26 cellular contexts compared by ENCODE assay signal in the genomic region with DNA sequence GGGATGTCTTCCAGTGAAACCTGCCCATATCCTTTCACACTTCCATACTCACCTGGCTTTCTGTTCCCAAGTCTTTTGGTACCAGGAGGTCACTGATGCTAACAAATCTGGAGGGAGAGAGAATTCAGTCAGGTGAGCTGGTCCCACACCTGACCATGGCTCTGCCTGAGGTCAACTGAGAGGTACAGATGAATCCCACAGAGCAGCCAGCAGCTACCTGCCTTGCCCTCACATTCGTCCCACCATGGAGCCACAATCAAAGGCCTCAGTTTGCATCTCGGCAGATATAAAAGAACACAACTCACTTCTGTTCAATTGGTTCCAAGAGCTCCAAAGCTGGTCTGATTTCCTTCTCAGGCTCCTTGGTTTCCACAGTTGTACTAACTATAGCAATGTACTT. TPM values are rescaled to one million over a fixed set of nuclear protein-coding genes. Genes with fewer than 3 reads are reported as not detected.
DNase-seq lines count a peak whose midpoint lies in the region; ATAC-seq and TF ChIP-seq lines count a peak whose summit lies in the region.
"Had no signal": no experiment of that assay in that cellular context is flagged by ENCODE, and none has a peak within 500 bp of the region (broad histone marks: within the 10 kb centered on the region; RNA-seq: fewer than 3 reads in every experiment).

No MANE protein-coding gene starts in this region.

- H3K27ac Mint-ChIP-seq in activated T-cell treated with anti-CD3 and anti-CD28 coated beads, Interleukin-2, amount 50 U/mL, for 72 hours = peak overlapping the region; percentile 21
- H3K27ac Mint-ChIP-seq in T-helper 17 cell (peak overlapping the region; percentile 70), endothelial cell (ENCODE audit: unreplicated experiment) (no peak overlapping the region), nephron progenitor cell (peak overlapping the region; percentile 19)
- H3K27ac Mint-ChIP-seq: dendritic cell treated with granulocyte-macrophage colony-stimulating factor and Interleukin-4, amounts not matched to agents 40 ng/mL and 50 ng/mL, for 4 days had no signal

- H3K9me3 Mint-ChIP-seq in activated T-cell treated with anti-CD3 and anti-CD28 coated beads, Interleukin-2, amount 50 U/mL, for 72 hours = no peaks in the 10 kb centered on the region
- H3K9me3 Mint-ChIP-seq in activated T-cell treated with anti-CD3 and anti-CD28 coated beads, Interleukin-2, amount 50 U/mL, for 4 hours = no peaks in the 10 kb centered on the region
- H3K9me3 Mint-ChIP-seq in endothelial cell (ENCODE audit: unreplicated experiment) (no peaks in the 10 kb centered on the region), nephron progenitor cell (no peaks in the 10 kb centered on the region)
- H3K9me3 Mint-ChIP-seq: activated CD4-positive, alpha-beta T cell treated with anti-CD3 and anti-CD28 coated beads, Interleukin-2, amount 10 ng/mL, durations not matched to agents 24 days and 14 days; dendritic cell treated with granulocyte-macrophage colony-stimulating factor and Interleukin-4, amounts not matched to agents 40 ng/mL and 50 ng/mL, for 4 days; T-cell had no signal

- DNase-seq in activated T-cell treated with anti-CD3 and anti-CD28 coated beads, Interleukin-2, amount 50 U/mL, for 72 hours = no peak
- no peak for DNase-seq in activated T-cell treated with anti-CD3 and anti-CD28 coated beads, Interleukin-2, amount 50 U/mL, for 4 hours
- DNase-seq in T-helper 17 cell (no peak), endothelial cell (ENCODE audit: low spot score) (no peak), nephron progenitor cell (no peak), RWPE1 (ENCODE audit: low spot score) (no peak), DMS79 treated with DMSO at 0.1 percent for 48 hours (lab: John Stamatoyannopoulos, UW) (no peak)
- DNase-seq: activated CD4-positive, alpha-beta T cell treated with anti-CD3 and anti-CD28 coated beads, Interleukin-2, amount 10 ng/mL, durations not matched to agents 24 days and 14 days; activated effector memory CD4-positive, alpha-beta T cell treated with anti-CD3 and anti-CD28 coated beads, Interleukin-2, amount 50 U/mL, for 16 hours; anterior cingulate cortex; DND-41; IMR-90; mammary epithelial cell; NCI-H1105; NCI-H2029; NCI-H226; nucleus accumbens; small intestine; stimulated activated CD4-positive, alpha-beta T cell treated with anti-CD3 and anti-CD28 coated beads, Interleukin-1b, Interleukin-23, amount 100 ng/mL, for 48 hours; T-cell; testis had no signal

- ATAC-seq in activated T-cell treated with anti-CD3 and anti-CD28 coated beads, Interleukin-2, amount 50 U/mL, for 72 hours (replicated peaks in 1 of 2) = no peak
- ATAC-seq in activated T-cell treated with anti-CD3 and anti-CD28 coated beads, Interleukin-2, amount 50 U/mL, for 4 hours = no peak
- ATAC-seq in T-helper 17 cell (no peak), GM18502 (IDR thresholded peaks at IDR 0.05; ENCODE audit: poor library complexity, unreplicated experiment) (no peak)
- ATAC-seq: HCT116, T-cell had no signal

- POLR2A ChIA-PET in RWPE1 (lab: Yijun Ruan, JAX; ENCODE audit: low non-redundant PET) = interaction anchor here (0.6 kb wide), 1 partner anchor 29 kb away, joined by 3 read pairs; no protein-coding TSS in a partner anchor

- TF ChIP-seq CTCF in endothelial cell (IDR thresholded peaks at IDR 0.05; ENCODE audit: unreplicated experiment) = no peak
- TF ChIP-seq CTCF in nephron progenitor cell (IDR thresholded peaks at IDR 0.05) = no peak
- no peak for TF ChIP-seq CTCF in RWPE1 (conservative IDR thresholded peaks at IDR 0.05; ENCODE audit: low read depth)

- H3K36me3 Mint-ChIP-seq in activated T-cell treated with anti-CD3 and anti-CD28 coated beads, Interleukin-2, amount 50 U/mL, for 72 hours (ENCODE audit: insufficient read depth in 2 of 2) = peaks cover 16 to 42% of the 10 kb centered on the region in 2 donors
- peaks cover 48% of the 10 kb centered on the region for H3K36me3 Mint-ChIP-seq in activated T-cell treated with anti-CD3 and anti-CD28 coated beads, Interleukin-2, amount 50 U/mL, for 4 hours (ENCODE audit: insufficient read depth)
- H3K36me3 Mint-ChIP-seq in T-helper 17 cell (ENCODE audit: low read depth) = peaks cover 5% of the 10 kb centered on the region
- peaks cover 44% of the 10 kb centered on the region for H3K36me3 Mint-ChIP-seq in endothelial cell (ENCODE audit: low read depth, unreplicated experiment)
- peaks cover 72% of the 10 kb centered on the region for H3K36me3 Mint-ChIP-seq in nephron progenitor cell (ENCODE audit: low read depth)

- CTCF ChIA-PET in RWPE1 (lab: Yijun Ruan, JAX) = interaction anchor here (0.5 kb wide), 1 partner anchor 58 kb away, joined by 3 read pairs; no protein-coding TSS in a partner anchor

- H3K4me1 Mint-ChIP-seq in activated T-cell treated with anti-CD3 and anti-CD28 coated beads, Interleukin-2, amount 50 U/mL, for 72 hours (ENCODE audit: low read depth) = peaks cover 23% of the 10 kb centered on the region
- peaks cover 6% of the 10 kb centered on the region for H3K4me1 Mint-ChIP-seq in activated T-cell treated with anti-CD3 and anti-CD28 coated beads, Interleukin-2, amount 50 U/mL, for 4 hours (ENCODE audit: low read depth)
- H3K4me1 Mint-ChIP-seq in T-helper 17 cell (no peaks in the 10 kb centered on the region), endothelial cell (ENCODE audit: unreplicated experiment) (no peaks in the 10 kb centered on the region), nephron progenitor cell (no peaks in the 10 kb centered on the region)

- H3K9me3 ChIP-seq in T-helper 17 cell (ENCODE audit: control insufficient read depth, low read length, poor library complexity, severe bottlenecking) = no peaks in the 10 kb centered on the region
- H3K9me3 ChIP-seq: SJSA1, testis, vagina had no signal

- H3K27me3 Mint-ChIP-seq in activated T-cell treated with anti-CD3 and anti-CD28 coated beads, Interleukin-2, amount 50 U/mL, for 72 hours (ENCODE audit: low read depth) = no peaks in the 10 kb centered on the region
- no peaks in the 10 kb centered on the region for H3K27me3 Mint-ChIP-seq in activated T-cell treated with anti-CD3 and anti-CD28 coated beads, Interleukin-2, amount 50 U/mL, for 4 hours (ENCODE audit: low read depth)
- H3K27me3 Mint-ChIP-seq in T-helper 17 cell = no peaks in the 10 kb centered on the region
- peaks cover 2% of the 10 kb centered on the region for H3K27me3 Mint-ChIP-seq in endothelial cell (ENCODE audit: unreplicated experiment)
- H3K27me3 Mint-ChIP-seq in nephron progenitor cell (ENCODE audit: low read depth, poor library complexity) = no peaks in the 10 kb centered on the region
- H3K27me3 Mint-ChIP-seq: activated CD4-positive, alpha-beta T cell treated with anti-CD3 and anti-CD28 coated beads, Interleukin-2, amount 10 ng/mL, durations not matched to agents 24 days and 14 days; dendritic cell treated with granulocyte-macrophage colony-stimulating factor and Interleukin-4, amounts not matched to agents 40 ng/mL and 50 ng/mL, for 4 days; T-cell had no signal

- H3K4me3 Mint-ChIP-seq in activated T-cell treated with anti-CD3 and anti-CD28 coated beads, Interleukin-2, amount 50 U/mL, for 72 hours = no peak overlapping the region
- H3K4me3 Mint-ChIP-seq in activated T-cell treated with anti-CD3 and anti-CD28 coated beads, Interleukin-2, amount 50 U/mL, for 4 hours = no peak overlapping the region
- H3K4me3 Mint-ChIP-seq in T-helper 17 cell (no peak overlapping the region), endothelial cell (ENCODE audit: unreplicated experiment) (peak overlapping the region; percentile 13), nephron progenitor cell (no peak overlapping the region)
- H3K4me3 Mint-ChIP-seq: activated CD4-positive, alpha-beta T cell treated with anti-CD3 and anti-CD28 coated beads, Interleukin-2, amount 10 ng/mL, durations not matched to agents 24 days and 14 days; dendritic cell treated with granulocyte-macrophage colony-stimulating factor and Interleukin-4, amounts not matched to agents 40 ng/mL and 50 ng/mL, for 4 days; T-cell had no signal

- no peak overlapping the region for H3K27ac ChIP-seq in RWPE1
- H3K27ac ChIP-seq: SJSA1, vagina had no signal

RNA-seq across cellular contexts. Expression of a gene that starts 47.0 kb away (rescaled TPM):
- total RNA-seq in activated T-cell treated with anti-CD3 and anti-CD28 coated beads, Interleukin-2, amount 50 U/mL, for 72 hours = 100 to 1,000 TPM; 275 to 309 TPM
- 100 to 1,000 TPM; 270 to 301 (median 294) TPM for total RNA-seq in activated T-cell treated with anti-CD3 and anti-CD28 coated beads, Interleukin-2, amount 50 U/mL, for 4 hours
- total RNA-seq in T-helper 17 cell (100 to 1,000 TPM in 1 of 2 donors, 10 to 100 TPM in 1; 95.5 to 109 TPM), endothelial cell (ENCODE audit: unreplicated experiment) (320 TPM)
